In genomic region chr1:52296345-52296744, GRCh38 we compare ENCODE assay signal across 9 cellular contexts.
DNase-seq lines count a peak whose midpoint lies in the region; ATAC-seq and TF ChIP-seq lines count a peak whose summit lies in the region.
"Had no signal": no experiment of that assay in that cellular context is flagged by ENCODE, and none has a peak within 500 bp of the region (broad histone marks: within the 10 kb centered on the region; RNA-seq: fewer than 3 reads in every experiment).

No MANE protein-coding gene starts in this region.

- no peak overlapping the region for H2AFZ ChIP-seq in SK-N-SH (ENCODE audit: low read depth)
- no peak overlapping the region for H2AFZ ChIP-seq in osteoblast (ENCODE audit: low read length)

- CTCF ChIA-PET in SK-N-SH (lab: Yijun Ruan, JAX), result interaction anchor here (0.6 to 1.6 kb wide), 13 partner anchors 8 to 649 kb away, joined by 3 to 6 read pairs (median 4); no protein-coding TSS in a partner anchor

- ATAC-seq in stimulated activated naive CD8-positive, alpha-beta T cell treated with anti-CD3 and anti-CD28 coated beads, Interleukin-15, amount 100 ng/mL, for 72 hours, result peak; percentile 76
- no peak for ATAC-seq in stimulated activated naive CD8-positive, alpha-beta T cell treated with anti-CD3 and anti-CD28 coated beads, Interleukin-15, Interleukin-2, amounts not matched to agents 100 U/mL and 50 U/mL, for 24 hours
- ATAC-seq in GM21423 (IDR thresholded peaks at IDR 0.05; ENCODE audit: unreplicated experiment), result no peak

- H3K36me3 Mint-ChIP-seq in T-helper 2 cell treated with Interferon-gamma antibody and Interleukin-4, amounts not matched to agents 5 μg/mL and 100 μg/mL, for 36 hours (ENCODE audit: low read depth), result no peaks in the 10 kb centered on the region

- no peak overlapping the region for H3K27ac ChIP-seq in SK-N-SH (ENCODE audit: low read depth in 2 of 2, low read length in 1 of 2)
- no peak overlapping the region for H3K27ac ChIP-seq in osteoblast (ENCODE audit: low read depth, low read length)
- H3K27ac ChIP-seq: epithelial cell of prostate had no signal

- H3K27ac Mint-ChIP-seq in stimulated activated naive CD8-positive, alpha-beta T cell treated with anti-CD3 and anti-CD28 coated beads, Interleukin-15, amount 100 ng/mL, for 72 hours, result no peak overlapping the region
- no peak overlapping the region for H3K27ac Mint-ChIP-seq in T-helper 2 cell treated with Interferon-gamma antibody and Interleukin-4, amounts not matched to agents 5 μg/mL and 100 μg/mL, for 36 hours

- 27% methylated on average over 2 of the region's 2 CpGs for WGBS in SK-N-SH (ENCODE audit: low lambda C conversion rate)

- DNase-seq in stimulated activated naive CD8-positive, alpha-beta T cell treated with anti-CD3 and anti-CD28 coated beads, Interleukin-15, amount 100 ng/mL, for 72 hours, result peak in 1 of 2 donors; percentile 3
- DNase-seq in stimulated activated naive CD8-positive, alpha-beta T cell treated with anti-CD3 and anti-CD28 coated beads, Interleukin-15, Interleukin-2, amounts not matched to agents 100 U/mL and 50 U/mL, for 24 hours, result no peak
- peak; percentile 55 for DNase-seq in MV-4-11 (lab: John Stamatoyannopoulos, UW)
- peak; percentile 60 for DNase-seq in SK-N-SH
- peak; percentile 71 for DNase-seq in fibroblast of mammary gland (ENCODE audit: low read depth)
- DNase-seq in osteoblast (ENCODE audit: insufficient read length, low spot score, missing footprints), result peak; percentile 88
- DNase-seq in T-helper 2 cell treated with Interferon-gamma antibody and Interleukin-4, amounts not matched to agents 5 μg/mL and 100 μg/mL, for 36 hours (ENCODE audit: low spot score), result no peak

- H3K27me3 ChIP-seq in SK-N-SH (ENCODE audit: insufficient read depth), result no peaks in the 10 kb centered on the region
- no peaks in the 10 kb centered on the region for H3K27me3 ChIP-seq in osteoblast (ENCODE audit: insufficient read depth, low read length)

- H4K20me1 ChIP-seq in SK-N-SH (ENCODE audit: insufficient read depth) (no peaks in the 10 kb centered on the region), osteoblast (ENCODE audit: insufficient read depth, low read length) (no peaks in the 10 kb centered on the region)

- H3K4me3 Mint-ChIP-seq in stimulated activated naive CD8-positive, alpha-beta T cell treated with anti-CD3 and anti-CD28 coated beads, Interleukin-15, amount 100 ng/mL, for 72 hours, result no peak overlapping the region
- no peak overlapping the region for H3K4me3 Mint-ChIP-seq in T-helper 2 cell treated with Interferon-gamma antibody and Interleukin-4, amounts not matched to agents 5 μg/mL and 100 μg/mL, for 36 hours

- H3K9ac ChIP-seq in SK-N-SH, result no peak overlapping the region

- H3K36me3 ChIP-seq in SK-N-SH (replicated peaks in 1 of 2; ENCODE audit: control insufficient read depth in 1 of 2, insufficient read depth in 2 of 2, low read length in 1 of 2), result peaks cover 0 to 17% of the 10 kb centered on the region in 2 experiments
- no peaks in the 10 kb centered on the region for H3K36me3 ChIP-seq in osteoblast (ENCODE audit: insufficient read depth, low read length)

- H3K4me1 ChIP-seq in SK-N-SH (ENCODE audit: control insufficient read depth in 1 of 2, insufficient read depth in 2 of 2, low read depth in 1 of 2, low read length in 1 of 2) (no peaks in the 10 kb centered on the region), osteoblast (ENCODE audit: insufficient read depth, low read length) (peaks cover 11% of the 10 kb centered on the region)

- no peaks in the 10 kb centered on the region for H3K9me2 ChIP-seq in SK-N-SH

- POLR2A ChIA-PET in SK-N-SH (lab: Yijun Ruan, JAX), result no interaction called here

- peaks cover under 1% of the 10 kb centered on the region for H3F3A ChIP-seq in SK-N-SH (replicated peaks; ENCODE audit: insufficient read depth)

- H3K79me2 ChIP-seq in SK-N-SH (ENCODE audit: insufficient read depth) (no peaks in the 10 kb centered on the region), osteoblast (ENCODE audit: insufficient read depth, low read length) (no peaks in the 10 kb centered on the region)

- TF ChIP-seq CTCF in SK-N-SH (IDR thresholded peaks at IDR 0.05) (peak; percentile 82), fibroblast of mammary gland (conservative IDR thresholded peaks at IDR 0.05; ENCODE audit: control insufficient read depth, insufficient read depth, low read depth, low read length) (peak; percentile 90), osteoblast (IDR thresholded peaks at IDR 0.05; ENCODE audit: extremely low read depth, low read depth, low read length) (peak; percentile 82)

- TF ChIP-seq RAD21 in SK-N-SH (IDR thresholded peaks at IDR 0.05; ENCODE audit: low read length), result peak; percentile 80

- no peak for TF ChIP-seq EP300 in SK-N-SH (IDR thresholded peaks at IDR 0.05; ENCODE audit: borderline replicate concordance in 1 of 2, low read depth in 1 of 2, low read length in 1 of 2)

- H3K9me3 ChIP-seq in SK-N-SH (no peaks in the 10 kb centered on the region), osteoblast (ENCODE audit: low read depth, low read length) (no peaks in the 10 kb centered on the region)

- H3K27me3 Mint-ChIP-seq in stimulated activated naive CD8-positive, alpha-beta T cell treated with anti-CD3 and anti-CD28 coated beads, Interleukin-15, amount 100 ng/mL, for 72 hours, result no peaks in the 10 kb centered on the region
- H3K27me3 Mint-ChIP-seq in T-helper 2 cell treated with Interferon-gamma antibody and Interleukin-4, amounts not matched to agents 5 μg/mL and 100 μg/mL, for 36 hours (ENCODE audit: low read depth), result no peaks in the 10 kb centered on the region

- peak overlapping the region in 1 of 2 experiments; percentile 16; a peak in 1 of 4 replicates for H3K4me3 ChIP-seq in SK-N-SH (ENCODE audit: low read depth in 2 of 2, low read length in 1 of 2)
- H3K4me3 ChIP-seq in fibroblast of mammary gland (ENCODE audit: control insufficient read depth, low read depth, low read length), result no peak overlapping the region
- H3K4me3 ChIP-seq in osteoblast (ENCODE audit: insufficient read depth, low read length), result no peak overlapping the region

- no peaks in the 10 kb centered on the region for H3K9me3 Mint-ChIP-seq in stimulated activated naive CD8-positive, alpha-beta T cell treated with anti-CD3 and anti-CD28 coated beads, Interleukin-15, amount 100 ng/mL, for 72 hours
- no peaks in the 10 kb centered on the region for H3K9me3 Mint-ChIP-seq in T-helper 2 cell treated with Interferon-gamma antibody and Interleukin-4, amounts not matched to agents 5 μg/mL and 100 μg/mL, for 36 hours

- peaks cover 6% of the 10 kb centered on the region for H3K4me1 Mint-ChIP-seq in stimulated activated naive CD8-positive, alpha-beta T cell treated with anti-CD3 and anti-CD28 coated beads, Interleukin-15, amount 100 ng/mL, for 72 hours
- no peaks in the 10 kb centered on the region for H3K4me1 Mint-ChIP-seq in T-helper 2 cell treated with Interferon-gamma antibody and Interleukin-4, amounts not matched to agents 5 μg/mL and 100 μg/mL, for 36 hours (ENCODE audit: low read depth)

- no peak overlapping the region for H3K4me2 ChIP-seq in SK-N-SH
- no peak overlapping the region for H3K4me2 ChIP-seq in osteoblast (ENCODE audit: insufficient read depth, low read length)

TF ChIP-seq in SK-N-SH, 30 proteins besides CTCF, POLR2A, EP300 and RAD21:
- TF ChIP-seq TEAD4 (IDR thresholded peaks at IDR 0.05; ENCODE audit: borderline replicate concordance, insufficient read depth) (no peak), SMC3 (IDR thresholded peaks at IDR 0.05; ENCODE audit: low read depth, low read length) (peak; percentile 77), GATA2 (CRISPR knock-in tag; IDR thresholded peaks at IDR 0.05) (peak; percentile 54)

Comparison
In these comparisons a context has a peak if more than half of its experiments do, and no peak if none do; other contexts are left out.
1. DNase-seq: peak in MV-4-11 (single experiment), SK-N-SH (single experiment), fibroblast of mammary gland (single experiment) and osteoblast (single experiment); none in stimulated activated naive CD8-positive, alpha-beta T cell treated with anti-CD3 and anti-CD28 coated beads, Interleukin-15, Interleukin-2, amounts not matched to agents 100 U/mL and 50 U/mL, for 24 hours (single experiment) and T-helper 2 cell treated with Interferon-gamma antibody and Interleukin-4, amounts not matched to agents 5 μg/mL and 100 μg/mL, for 36 hours (single experiment).
2. Peak in every context shown above with its lines, with median percentiles within 50 percentile points of each other: CTCF ChIP-seq.